Comparison of ENCODE assay signal across 12 cellular contexts in genomic region chr17:66717680-66718079, GRCh38.
DNase-seq lines count a peak whose midpoint lies in the region; ATAC-seq and TF ChIP-seq lines count a peak whose summit lies in the region.
"Had no signal": no experiment of that assay in that cellular context is flagged by ENCODE, and none has a peak within 500 bp of the region (broad histone marks: within the 10 kb centered on the region; RNA-seq: fewer than 3 reads in every experiment).

No MANE protein-coding gene starts in this region.

- H3K9ac ChIP-seq in neural cell (ENCODE audit: low read length) = no peak overlapping the region

- peaks cover 5% of the 10 kb centered on the region for H3F3A ChIP-seq in neural cell (ENCODE audit: insufficient read depth, low read length, poor library complexity, severe bottlenecking)

- no peaks in the 10 kb centered on the region for H3K27me3 ChIP-seq in neural cell (ENCODE audit: insufficient read depth, low read depth, low read length)

- peaks cover 41% of the 10 kb centered on the region for H3K4me1 Mint-ChIP-seq in stimulated activated naive CD8-positive, alpha-beta T cell treated with anti-CD3 and anti-CD28 coated beads, Interleukin-15, amount 100 ng/mL, for 72 hours
- H3K4me1 Mint-ChIP-seq: naive B cell had no signal

- no peak overlapping the region for H3K27ac Mint-ChIP-seq in stimulated activated naive CD8-positive, alpha-beta T cell treated with anti-CD3 and anti-CD28 coated beads, Interleukin-15, amount 100 ng/mL, for 72 hours
- H3K27ac Mint-ChIP-seq: naive B cell had no signal

- no peaks in the 10 kb centered on the region for H3K27me3 Mint-ChIP-seq in stimulated activated naive CD8-positive, alpha-beta T cell treated with anti-CD3 and anti-CD28 coated beads, Interleukin-15, amount 100 ng/mL, for 72 hours

- H2AFZ ChIP-seq in neural cell (ENCODE audit: low read depth, low read length) = no peak overlapping the region

- no peak for TF ChIP-seq RAD21 in neural cell (conservative IDR thresholded peaks at IDR 0.05)

- peak overlapping the region; percentile 47 for H3K4me3 ChIP-seq in neural cell (ENCODE audit: low read length)
- H3K4me3 ChIP-seq: thoracic aorta had no signal

- H3K36me3 ChIP-seq in neural cell (ENCODE audit: insufficient read depth, low read length) = no peaks in the 10 kb centered on the region
- H3K36me3 ChIP-seq: thoracic aorta had no signal

- DNase-seq in DMS 273 (lab: John Stamatoyannopoulos, UW; ENCODE audit: unreplicated experiment) = peak; percentile 31
- no peak for DNase-seq in DMS 273 treated with DMSO at 0.1 percent for 48 hours (lab: John Stamatoyannopoulos, UW)
- peak; percentile 12 for DNase-seq in NCI-H2227 treated with DMSO at 0.1 percent for 48 hours (lab: John Stamatoyannopoulos, UW)
- DNase-seq in NOMO-1 treated with DMSO at 0.1 percent for 48 hours (lab: John Stamatoyannopoulos, UW; ENCODE audit: unreplicated experiment) = no peak
- no peak for DNase-seq in stimulated activated naive CD8-positive, alpha-beta T cell treated with anti-CD3 and anti-CD28 coated beads, Interleukin-15, amount 100 ng/mL, for 72 hours
- DNase-seq in central memory CD4-positive, alpha-beta T cell = no peak
- DNase-seq: activated CD4-positive, alpha-beta T cell treated with anti-CD3 and anti-CD28 coated beads for 1 hour; naive B cell had no signal

- H3K27ac ChIP-seq in neural cell (ENCODE audit: low read length) = peak overlapping the region; percentile 74
- H3K27ac ChIP-seq: 22Rv1, thoracic aorta had no signal

- no peaks in the 10 kb centered on the region for H3K9me3 Mint-ChIP-seq in stimulated activated naive CD8-positive, alpha-beta T cell treated with anti-CD3 and anti-CD28 coated beads, Interleukin-15, amount 100 ng/mL, for 72 hours

- no peaks in the 10 kb centered on the region for H3K9me2 ChIP-seq in neural cell (ENCODE audit: insufficient read depth, low read length)

- no peak for TF ChIP-seq EP300 in neural cell (conservative IDR thresholded peaks at IDR 0.05; ENCODE audit: poor library complexity, severe bottlenecking)

- no peak overlapping the region for H3K4me2 ChIP-seq in neural cell (ENCODE audit: low read length)

- ATAC-seq in HG02678 (IDR thresholded peaks at IDR 0.05; ENCODE audit: unreplicated experiment) = peak; percentile 68
- ATAC-seq in stimulated activated naive CD8-positive, alpha-beta T cell treated with anti-CD3 and anti-CD28 coated beads, Interleukin-15, amount 100 ng/mL, for 72 hours = no peak

- H3K9me3 ChIP-seq in neural cell (ENCODE audit: low read length) = no peaks in the 10 kb centered on the region
- H3K9me3 ChIP-seq: thoracic aorta had no signal

- TF ChIP-seq CTCF in neural cell (IDR thresholded peaks at IDR 0.05; ENCODE audit: poor library complexity, severe bottlenecking) = no peak

- no peaks in the 10 kb centered on the region for H3K79me2 ChIP-seq in neural cell (replicated peaks; ENCODE audit: insufficient read depth, low read length)

- H4K20me1 ChIP-seq in neural cell (ENCODE audit: insufficient read depth) = no peaks in the 10 kb centered on the region

- no peak overlapping the region for H3K4me3 Mint-ChIP-seq in stimulated activated naive CD8-positive, alpha-beta T cell treated with anti-CD3 and anti-CD28 coated beads, Interleukin-15, amount 100 ng/mL, for 72 hours

TF ChIP-seq in neural cell, 6 proteins besides CTCF, POLR2A, EP300 and RAD21:
- TF ChIP-seq TAF1 (IDR thresholded peaks at IDR 0.05; ENCODE audit: low read depth) = no peak
- TF ChIP-seq, protein P1, sequence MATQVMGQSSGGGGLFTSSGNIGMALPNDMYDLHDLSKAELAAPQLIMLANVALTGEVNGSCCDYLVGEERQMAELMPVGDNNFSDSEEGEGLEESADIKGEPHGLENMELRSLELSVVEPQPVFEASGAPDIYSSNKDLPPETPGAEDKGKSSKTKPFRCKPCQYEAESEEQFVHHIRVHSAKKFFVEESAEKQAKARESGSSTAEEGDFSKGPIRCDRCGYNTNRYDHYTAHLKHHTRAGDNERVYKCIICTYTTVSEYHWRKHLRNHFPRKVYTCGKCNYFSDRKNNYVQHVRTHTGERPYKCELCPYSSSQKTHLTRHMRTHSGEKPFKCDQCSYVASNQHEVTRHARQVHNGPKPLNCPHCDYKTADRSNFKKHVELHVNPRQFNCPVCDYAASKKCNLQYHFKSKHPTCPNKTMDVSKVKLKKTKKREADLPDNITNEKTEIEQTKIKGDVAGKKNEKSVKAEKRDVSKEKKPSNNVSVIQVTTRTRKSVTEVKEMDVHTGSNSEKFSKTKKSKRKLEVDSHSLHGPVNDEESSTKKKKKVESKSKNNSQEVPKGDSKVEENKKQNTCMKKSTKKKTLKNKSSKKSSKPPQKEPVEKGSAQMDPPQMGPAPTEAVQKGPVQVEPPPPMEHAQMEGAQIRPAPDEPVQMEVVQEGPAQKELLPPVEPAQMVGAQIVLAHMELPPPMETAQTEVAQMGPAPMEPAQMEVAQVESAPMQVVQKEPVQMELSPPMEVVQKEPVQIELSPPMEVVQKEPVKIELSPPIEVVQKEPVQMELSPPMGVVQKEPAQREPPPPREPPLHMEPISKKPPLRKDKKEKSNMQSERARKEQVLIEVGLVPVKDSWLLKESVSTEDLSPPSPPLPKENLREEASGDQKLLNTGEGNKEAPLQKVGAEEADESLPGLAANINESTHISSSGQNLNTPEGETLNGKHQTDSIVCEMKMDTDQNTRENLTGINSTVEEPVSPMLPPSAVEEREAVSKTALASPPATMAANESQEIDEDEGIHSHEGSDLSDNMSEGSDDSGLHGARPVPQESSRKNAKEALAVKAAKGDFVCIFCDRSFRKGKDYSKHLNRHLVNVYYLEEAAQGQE (IDR thresholded peaks at IDR 0.05; ENCODE audit: borderline replicate concordance) = no peak
- TF ChIP-seq EZH2 (IDR thresholded peaks at IDR 0.05; ENCODE audit: borderline replicate concordance, insufficient read depth, low read length, poor library complexity, severe bottlenecking) = no peak
- TF ChIP-seq MXI1 (conservative IDR thresholded peaks at IDR 0.05; ENCODE audit: poor library complexity, severe bottlenecking) = no peak
- TF ChIP-seq POLR2AphosphoS5 (IDR thresholded peaks at IDR 0.05) = no peak
- no peak for TF ChIP-seq SMC3 (conservative IDR thresholded peaks at IDR 0.05; ENCODE audit: poor library complexity)

Comparison
In these comparisons a context has a peak if more than half of its experiments do, and no peak if none do; other contexts are left out.
1. DNase-seq: peak in DMS 273 (single experiment) and NCI-H2227 treated with DMSO at 0.1 percent for 48 hours (single experiment); none in DMS 273 treated with DMSO at 0.1 percent for 48 hours (single experiment), NOMO-1 treated with DMSO at 0.1 percent for 48 hours (single experiment), stimulated activated naive CD8-positive, alpha-beta T cell treated with anti-CD3 and anti-CD28 coated beads, Interleukin-15, amount 100 ng/mL, for 72 hours (0 of 2) and central memory CD4-positive, alpha-beta T cell (single experiment).